Comparison of ENCODE assay signal across 7 cellular contexts in genomic region chr5:113292535-113292934, GRCh38.
DNase-seq lines count a peak whose midpoint lies in the region; ATAC-seq and TF ChIP-seq lines count a peak whose summit lies in the region.

No MANE protein-coding gene starts in this region.

- H3K27me3 Mint-ChIP-seq in activated CD8-positive, alpha-beta T cell treated with anti-CD3 and anti-CD28 coated beads, Interleukin-2, amount 10 ng/mL, durations not matched to agents 7 days and 5 days (ENCODE audit: low read depth), result peaks cover 33% of the 10 kb centered on the region
- peaks cover 59 to 61% of the 10 kb centered on the region in 2 donors for H3K27me3 Mint-ChIP-seq in stimulated activated naive B cell treated with anti-CD40 and anti-IgM and Interleukin-4, amounts not matched to agents 10 μg/mL and 1 μg/mL and 100 μg/mL, for 72 hours

- H3K4me1 ChIP-seq in HUES64 (ENCODE audit: insufficient read depth, low read length), result peaks cover 57% of the 10 kb centered on the region
- peaks cover 0 to 39% (median 0%) of the 10 kb centered on the region in 3 donors for H3K4me1 ChIP-seq in gastroesophageal sphincter

- H3K4me1 Mint-ChIP-seq in activated CD8-positive, alpha-beta T cell treated with anti-CD3 and anti-CD28 coated beads, Interleukin-2, amount 10 ng/mL, durations not matched to agents 7 days and 5 days (ENCODE audit: low read depth), result peaks cover 17% of the 10 kb centered on the region
- H3K4me1 Mint-ChIP-seq in stimulated activated naive B cell treated with anti-CD40 and anti-IgM and Interleukin-4, amounts not matched to agents 10 μg/mL and 1 μg/mL and 100 μg/mL, for 72 hours, result peaks cover 7 to 17% of the 10 kb centered on the region in 2 donors

- H3K27ac Mint-ChIP-seq in activated CD8-positive, alpha-beta T cell treated with anti-CD3 and anti-CD28 coated beads, Interleukin-2, amount 10 ng/mL, durations not matched to agents 7 days and 5 days, result no peak overlapping the region
- no peak overlapping the region for H3K27ac Mint-ChIP-seq in stimulated activated naive B cell treated with anti-CD40 and anti-IgM and Interleukin-4, amounts not matched to agents 10 μg/mL and 1 μg/mL and 100 μg/mL, for 72 hours

- peak overlapping the region; percentile 54; the same call in 1 of the 2 replicates for H3K27ac ChIP-seq in HUES64 (ENCODE audit: low read depth, low read length)
- peak overlapping the region in 2 of 4 donors; percentile 86 to 89 for H3K27ac ChIP-seq in gastroesophageal sphincter

- H3K36me3 Mint-ChIP-seq in activated CD8-positive, alpha-beta T cell treated with anti-CD3 and anti-CD28 coated beads, Interleukin-2, amount 10 ng/mL, durations not matched to agents 7 days and 5 days (ENCODE audit: low read depth), result no peaks in the 10 kb centered on the region
- no peaks in the 10 kb centered on the region for H3K36me3 Mint-ChIP-seq in stimulated activated naive B cell treated with anti-CD40 and anti-IgM and Interleukin-4, amounts not matched to agents 10 μg/mL and 1 μg/mL and 100 μg/mL, for 72 hours

- peaks cover 24% of the 10 kb centered on the region; the same call in 1 of the 2 replicates for H3K27me3 ChIP-seq in HUES64 (ENCODE audit: insufficient read depth, low read length)
- no peaks in the 10 kb centered on the region for H3K27me3 ChIP-seq in gastroesophageal sphincter

- CTCF ChIA-PET in activated CD8-positive, alpha-beta T cell treated with anti-CD3 and anti-CD28 coated beads, Interleukin-2, amount 10 ng/mL, durations not matched to agents 7 days and 5 days (lab: Charles Lee), result interaction anchor here (1.1 kb wide), 1 partner anchor 12 kb away, joined by 3 read pairs; no protein-coding TSS in a partner anchor

- TF ChIP-seq EP300 in gastroesophageal sphincter (IDR thresholded peaks at IDR 0.05), result no peak

- TF ChIP-seq CTCF in gastroesophageal sphincter (IDR thresholded peaks at IDR 0.05), result no peak

- no peak for DNase-seq in activated CD8-positive, alpha-beta T cell treated with anti-CD3 and anti-CD28 coated beads, Interleukin-2, amount 10 ng/mL, durations not matched to agents 7 days and 5 days
- DNase-seq in skeletal muscle cell (ENCODE audit: low read depth) (no peak), DMS53 (lab: John Stamatoyannopoulos, UW) (no peak), foreskin melanocyte (no peak)
- no peak for DNase-seq in stimulated activated naive B cell treated with anti-CD40 and anti-IgM and Interleukin-4, amounts not matched to agents 10 μg/mL and 1 μg/mL and 100 μg/mL, for 72 hours

- peak overlapping the region; percentile 90 for H3K4me3 ChIP-seq in HUES64 (ENCODE audit: low read length)
- H3K4me3 ChIP-seq in gastroesophageal sphincter, result peak overlapping the region; percentile 48 to 59
- H3K4me3 ChIP-seq in skeletal muscle cell (ENCODE audit: low read depth, low read length), result peak overlapping the region; percentile 74

- no peak for TF ChIP-seq POLR2A in gastroesophageal sphincter (IDR thresholded peaks at IDR 0.05)

- WGBS in HUES64, result 24% methylated on average over 4 of the region's 4 CpGs
- 45 to 54% methylated on average over 3 to 4 of the region's 4 CpGs for WGBS in gastroesophageal sphincter (ENCODE audit: low coverage in 1 of 2), 2 donors

- H3K9me3 ChIP-seq in HUES64 (ENCODE audit: insufficient read depth, low read depth, low read length) (no peaks in the 10 kb centered on the region), gastroesophageal sphincter (no peaks in the 10 kb centered on the region)

- H3K36me3 ChIP-seq in HUES64 (ENCODE audit: insufficient read depth, low read length) (no peaks in the 10 kb centered on the region), gastroesophageal sphincter (no peaks in the 10 kb centered on the region)

- peak overlapping the region; percentile 90 for H3K4me3 Mint-ChIP-seq in activated CD8-positive, alpha-beta T cell treated with anti-CD3 and anti-CD28 coated beads, Interleukin-2, amount 10 ng/mL, durations not matched to agents 7 days and 5 days
- no peak overlapping the region for H3K4me3 Mint-ChIP-seq in stimulated activated naive B cell treated with anti-CD40 and anti-IgM and Interleukin-4, amounts not matched to agents 10 μg/mL and 1 μg/mL and 100 μg/mL, for 72 hours

- POLR2A ChIA-PET in activated CD8-positive, alpha-beta T cell treated with anti-CD3 and anti-CD28 coated beads, Interleukin-2, amount 10 ng/mL, durations not matched to agents 7 days and 5 days (lab: Charles Lee), result no interaction called here

- ATAC-seq in activated CD8-positive, alpha-beta T cell treated with anti-CD3 and anti-CD28 coated beads, Interleukin-2, amount 10 ng/mL, durations not matched to agents 7 days and 5 days, result no peak
- ATAC-seq in gastroesophageal sphincter, result no peak
- ATAC-seq in stimulated activated naive B cell treated with anti-CD40 and anti-IgM and Interleukin-4, amounts not matched to agents 10 μg/mL and 1 μg/mL and 100 μg/mL, for 72 hours (replicated peaks), result no peak

- H3K9me3 Mint-ChIP-seq in activated CD8-positive, alpha-beta T cell treated with anti-CD3 and anti-CD28 coated beads, Interleukin-2, amount 10 ng/mL, durations not matched to agents 7 days and 5 days (ENCODE audit: insufficient read depth), result no peaks in the 10 kb centered on the region
- peaks cover 0 to 1% of the 10 kb centered on the region in 2 donors for H3K9me3 Mint-ChIP-seq in stimulated activated naive B cell treated with anti-CD40 and anti-IgM and Interleukin-4, amounts not matched to agents 10 μg/mL and 1 μg/mL and 100 μg/mL, for 72 hours

- H3K9ac ChIP-seq in HUES64 (ENCODE audit: low read depth, low read length), result no peak overlapping the region
